10 cellular contexts compared by ENCODE assay signal in genomic region chr21:32391755-32392154, GRCh38. TPM values are rescaled to one million over a fixed set of nuclear protein-coding genes. Genes with fewer than 3 reads are reported as not detected.
A peak's percentile ranks its signal among the peaks of the same experiment; 100 is the strongest.
DNase-seq lines count a peak whose midpoint lies in the region; ATAC-seq lines count a peak whose summit lies in the region.
"Had no signal": no experiment of that assay in that cellular context is flagged by ENCODE, and none has a peak within 500 bp of the region (broad histone marks: within the 10 kb centered on the region; RNA-seq: fewer than 3 reads in every experiment).

No MANE protein-coding gene starts in this region.

- peak overlapping the region; percentile 95 for H3K4me3 ChIP-seq in iPS-18a (ENCODE audit: low read length)

- H3K36me3 Mint-ChIP-seq in T-helper 2 cell treated with Interferon-gamma antibody and Interleukin-4, amounts not matched to agents 5 μg/mL and 100 μg/mL, for 36 hours (ENCODE audit: low read depth), result peaks cover 16% of the 10 kb centered on the region
- H3K36me3 Mint-ChIP-seq in activated T-helper 1 cell treated with anti-CD3 and anti-CD28 coated beads, Interleukin-12 subunit alpha, Interleukin-12 subunit beta, Interleukin-2, Interleukin-4 antibody, amounts not matched to agents 30 ng/mL and 10 ng/mL and 1 ng/mL, durations not matched to agents 14 hours and 24 hours and 36 hours (ENCODE audit: low read depth), result peaks cover 16% of the 10 kb centered on the region
- H3K36me3 Mint-ChIP-seq in stimulated activated effector memory CD8-positive, alpha-beta T cell treated with anti-CD3 and anti-CD28 coated beads, Interleukin-12 subunit alpha, Interleukin-12 subunit beta, amount 100 ng/mL, for 72 hours, result peaks cover 12% of the 10 kb centered on the region

- H3K4me3 Mint-ChIP-seq in T-helper 2 cell treated with Interferon-gamma antibody and Interleukin-4, amounts not matched to agents 5 μg/mL and 100 μg/mL, for 36 hours, result peak overlapping the region; percentile 92
- H3K4me3 Mint-ChIP-seq in activated T-helper 1 cell treated with anti-CD3 and anti-CD28 coated beads, Interleukin-12 subunit alpha, Interleukin-12 subunit beta, Interleukin-2, Interleukin-4 antibody, amounts not matched to agents 30 ng/mL and 10 ng/mL and 1 ng/mL, durations not matched to agents 14 hours and 24 hours and 36 hours, result peak overlapping the region; percentile 91
- H3K4me3 Mint-ChIP-seq in stimulated activated effector memory CD8-positive, alpha-beta T cell treated with anti-CD3 and anti-CD28 coated beads, Interleukin-12 subunit alpha, Interleukin-12 subunit beta, amount 100 ng/mL, for 72 hours, result peak overlapping the region; percentile 78

- peak overlapping the region; percentile 76 for H3K9ac ChIP-seq in iPS-18a (ENCODE audit: low read length)

- H3K27ac Mint-ChIP-seq in T-helper 2 cell treated with Interferon-gamma antibody and Interleukin-4, amounts not matched to agents 5 μg/mL and 100 μg/mL, for 36 hours, result peak overlapping the region; percentile 57
- no peak overlapping the region for H3K27ac Mint-ChIP-seq in activated T-helper 1 cell treated with anti-CD3 and anti-CD28 coated beads, Interleukin-12 subunit alpha, Interleukin-12 subunit beta, Interleukin-2, Interleukin-4 antibody, amounts not matched to agents 30 ng/mL and 10 ng/mL and 1 ng/mL, durations not matched to agents 14 hours and 24 hours and 36 hours
- H3K27ac Mint-ChIP-seq in stimulated activated effector memory CD8-positive, alpha-beta T cell treated with anti-CD3 and anti-CD28 coated beads, Interleukin-12 subunit alpha, Interleukin-12 subunit beta, amount 100 ng/mL, for 72 hours, result peak overlapping the region; percentile 78

- peaks cover 40% of the 10 kb centered on the region for H3K4me1 Mint-ChIP-seq in T-helper 2 cell treated with Interferon-gamma antibody and Interleukin-4, amounts not matched to agents 5 μg/mL and 100 μg/mL, for 36 hours (ENCODE audit: low read depth)
- peaks cover 54% of the 10 kb centered on the region for H3K4me1 Mint-ChIP-seq in activated T-helper 1 cell treated with anti-CD3 and anti-CD28 coated beads, Interleukin-12 subunit alpha, Interleukin-12 subunit beta, Interleukin-2, Interleukin-4 antibody, amounts not matched to agents 30 ng/mL and 10 ng/mL and 1 ng/mL, durations not matched to agents 14 hours and 24 hours and 36 hours (ENCODE audit: low read depth)
- H3K4me1 Mint-ChIP-seq in stimulated activated effector memory CD8-positive, alpha-beta T cell treated with anti-CD3 and anti-CD28 coated beads, Interleukin-12 subunit alpha, Interleukin-12 subunit beta, amount 100 ng/mL, for 72 hours, result peaks cover 45% of the 10 kb centered on the region

- H3K27ac ChIP-seq in iPS-18a (ENCODE audit: low read length), result no peak overlapping the region

- H3K9me3 Mint-ChIP-seq in T-helper 2 cell treated with Interferon-gamma antibody and Interleukin-4, amounts not matched to agents 5 μg/mL and 100 μg/mL, for 36 hours, result no peaks in the 10 kb centered on the region
- no peaks in the 10 kb centered on the region for H3K9me3 Mint-ChIP-seq in activated T-helper 1 cell treated with anti-CD3 and anti-CD28 coated beads, Interleukin-12 subunit alpha, Interleukin-12 subunit beta, Interleukin-2, Interleukin-4 antibody, amounts not matched to agents 30 ng/mL and 10 ng/mL and 1 ng/mL, durations not matched to agents 14 hours and 24 hours and 36 hours
- no peaks in the 10 kb centered on the region for H3K9me3 Mint-ChIP-seq in stimulated activated effector memory CD8-positive, alpha-beta T cell treated with anti-CD3 and anti-CD28 coated beads, Interleukin-12 subunit alpha, Interleukin-12 subunit beta, amount 100 ng/mL, for 72 hours

- intact Hi-C loops in activated T-helper 1 cell treated with anti-CD3 and anti-CD28 coated beads, Interleukin-12 subunit alpha, Interleukin-12 subunit beta, Interleukin-2, Interleukin-4 antibody, amounts not matched to agents 30 ng/mL and 10 ng/mL and 1 ng/mL, durations not matched to agents 14 hours and 24 hours and 36 hours (cut with micrococcal nuclease), result no loop called here

- no peak for DNase-seq in T-helper 2 cell treated with Interferon-gamma antibody and Interleukin-4, amounts not matched to agents 5 μg/mL and 100 μg/mL, for 36 hours (ENCODE audit: low spot score)
- DNase-seq in T-helper 2 cell, result no peak
- DNase-seq in activated T-helper 1 cell treated with anti-CD3 and anti-CD28 coated beads, Interleukin-12 subunit alpha, Interleukin-12 subunit beta, Interleukin-2, Interleukin-4 antibody, amounts not matched to agents 30 ng/mL and 10 ng/mL and 1 ng/mL, durations not matched to agents 14 hours and 24 hours and 36 hours (ENCODE audit: low spot score), result no peak
- DNase-seq in stimulated activated effector memory CD8-positive, alpha-beta T cell treated with anti-CD3 and anti-CD28 coated beads, Interleukin-12 subunit alpha, Interleukin-12 subunit beta, amount 100 ng/mL, for 72 hours (ENCODE audit: low spot score in 2 of 2), result no peak
- DNase-seq in NCI-H446 treated with DMSO at 0.1 percent for 48 hours (lab: John Stamatoyannopoulos, UW), result no peak
- no peak for DNase-seq in EL
- DNase-seq in NCI-H446 (lab: John Stamatoyannopoulos, UW), result no peak
- DNase-seq: amniotic stem cell, NCI-H2171 had no signal

- H3K9me3 ChIP-seq in iPS-18a (ENCODE audit: control insufficient read depth, low read depth, low read length), result no peaks in the 10 kb centered on the region

- H3K27me3 Mint-ChIP-seq in T-helper 2 cell treated with Interferon-gamma antibody and Interleukin-4, amounts not matched to agents 5 μg/mL and 100 μg/mL, for 36 hours (ENCODE audit: low read depth), result peaks cover 4% of the 10 kb centered on the region
- H3K27me3 Mint-ChIP-seq in activated T-helper 1 cell treated with anti-CD3 and anti-CD28 coated beads, Interleukin-12 subunit alpha, Interleukin-12 subunit beta, Interleukin-2, Interleukin-4 antibody, amounts not matched to agents 30 ng/mL and 10 ng/mL and 1 ng/mL, durations not matched to agents 14 hours and 24 hours and 36 hours (ENCODE audit: insufficient read depth), result peaks cover 3% of the 10 kb centered on the region

- ATAC-seq in stimulated activated effector memory CD8-positive, alpha-beta T cell treated with anti-CD3 and anti-CD28 coated beads, Interleukin-12 subunit alpha, Interleukin-12 subunit beta, amount 100 ng/mL, for 72 hours, result no peak

- H3K27me3 ChIP-seq in iPS-18a (ENCODE audit: control insufficient read depth, insufficient read depth, low read length), result peaks cover 15% of the 10 kb centered on the region

- no peaks in the 10 kb centered on the region for H3K4me1 ChIP-seq in iPS-18a (ENCODE audit: control insufficient read depth, low read depth, low read length)

- H3K36me3 ChIP-seq in iPS-18a (ENCODE audit: control insufficient read depth, low read depth, low read length), result no peaks in the 10 kb centered on the region

RNA-seq across cellular contexts. Expression of gene URB1, which starts 1.1 kb away (rescaled TPM):
- 42.1 and 42.8 TPM in 2 replicates for total RNA-seq in activated T-helper 1 cell treated with anti-CD3 and anti-CD28 coated beads, Interleukin-12 subunit alpha, Interleukin-12 subunit beta, Interleukin-2, Interleukin-4 antibody, amounts not matched to agents 30 ng/mL and 10 ng/mL and 1 ng/mL, durations not matched to agents 14 hours and 24 hours and 36 hours

RNA-seq across cellular contexts. Expression of gene EVA1C, which starts 20.8 kb away (rescaled TPM):
- total RNA-seq in activated T-helper 1 cell treated with anti-CD3 and anti-CD28 coated beads, Interleukin-12 subunit alpha, Interleukin-12 subunit beta, Interleukin-2, Interleukin-4 antibody, amounts not matched to agents 30 ng/mL and 10 ng/mL and 1 ng/mL, durations not matched to agents 14 hours and 24 hours and 36 hours, result 6.2 and 7.6 TPM in 2 replicates
